Comparison of ENCODE assay signal across 7 cellular contexts in genomic region chr4:80069837-80070788, GRCh38.
DNase-seq lines count a peak whose midpoint lies in the region; ATAC-seq and TF ChIP-seq lines count a peak whose summit lies in the region.

No MANE protein-coding gene starts in this region.

- DNase-seq in coronary artery (ENCODE audit: low spot score) (no peak), HAP-1 (ENCODE audit: low spot score in 2 of 2) (no peak), AG08396 (ENCODE audit: low spot score) (no peak)
- DNase-seq in activated CD8-positive, alpha-beta memory T cell treated with anti-CD3 and anti-CD28 coated beads, Interleukin-2, amount 50 U/mL, for 48 hours: no peak

- peaks cover 10% of the 10 kb centered on the region for H3K4me1 ChIP-seq in HAP-1

- no peaks in the 10 kb centered on the region for H3K9me3 ChIP-seq in HAP-1

- H3K4me3 Mint-ChIP-seq in stimulated activated memory B cell treated with anti-CD40 and anti-IgM and Interleukin-4, amounts not matched to agents 10 μg/mL and 1 μg/mL and 100 μg/mL, for 72 hours: no peak overlapping the region

- H3K27ac ChIP-seq in coronary artery: peak overlapping the region; percentile 15 to 35

- no peak for TF ChIP-seq CTCF in coronary artery (IDR thresholded peaks at IDR 0.05)

- H3K36me3 ChIP-seq in HAP-1 (replicated peaks): no peaks in the 10 kb centered on the region; the same call in 1 of the 2 replicates

- ATAC-seq in GM19043 (IDR thresholded peaks at IDR 0.05; ENCODE audit: low read depth, unreplicated experiment) (peak; percentile 25), HG03442 (IDR thresholded peaks at IDR 0.05; ENCODE audit: unreplicated experiment) (peak; percentile 24)
- no peak for ATAC-seq in stimulated activated memory B cell treated with anti-CD40 and anti-IgM and Interleukin-4, amounts not matched to agents 10 μg/mL and 1 μg/mL and 100 μg/mL, for 72 hours

- peaks cover 38% of the 10 kb centered on the region for H3K36me3 Mint-ChIP-seq in stimulated activated memory B cell treated with anti-CD40 and anti-IgM and Interleukin-4, amounts not matched to agents 10 μg/mL and 1 μg/mL and 100 μg/mL, for 72 hours

- H3K27me3 Mint-ChIP-seq in stimulated activated memory B cell treated with anti-CD40 and anti-IgM and Interleukin-4, amounts not matched to agents 10 μg/mL and 1 μg/mL and 100 μg/mL, for 72 hours: no peaks in the 10 kb centered on the region

- H3K9me3 Mint-ChIP-seq in stimulated activated memory B cell treated with anti-CD40 and anti-IgM and Interleukin-4, amounts not matched to agents 10 μg/mL and 1 μg/mL and 100 μg/mL, for 72 hours: no peaks in the 10 kb centered on the region

- H3K27me3 ChIP-seq in HAP-1 (ENCODE audit: low read depth): no peaks in the 10 kb centered on the region

- peak overlapping the region; percentile 46 for H3K27ac Mint-ChIP-seq in stimulated activated memory B cell treated with anti-CD40 and anti-IgM and Interleukin-4, amounts not matched to agents 10 μg/mL and 1 μg/mL and 100 μg/mL, for 72 hours

- H3K4me3 ChIP-seq in coronary artery (peak overlapping the region; percentile 90), HAP-1 (no peak overlapping the region)

- peaks cover 58% of the 10 kb centered on the region for H3K4me1 Mint-ChIP-seq in stimulated activated memory B cell treated with anti-CD40 and anti-IgM and Interleukin-4, amounts not matched to agents 10 μg/mL and 1 μg/mL and 100 μg/mL, for 72 hours

- in situ Hi-C loops in HAP-1 (cut with MboI; ENCODE audit: low sequenced_read_pairs): no loop called here
